16 cellular contexts compared by ENCODE assay signal in genomic region chr14:66813636-66814035, GRCh38.
DNase-seq lines count a peak whose midpoint lies in the region; ATAC-seq and TF ChIP-seq lines count a peak whose summit lies in the region.
"Had no signal": no experiment of that assay in that cellular context is flagged by ENCODE, and none has a peak within 500 bp of the region (broad histone marks: within the 10 kb centered on the region; RNA-seq: fewer than 3 reads in every experiment).

No MANE protein-coding gene starts in this region.

- no peak overlapping the region for H3K56ac ChIP-seq in IMR-90 (ENCODE audit: extremely low read depth, insufficient read depth, low read length)

- ATAC-seq in IMR-90 (ENCODE audit: low read depth) (no peak), right lobe of liver (peak in 3 of 4 donors; percentile 40 to 65 (median 50)), upper lobe of right lung (peak; percentile 25)
- ATAC-seq: CD8-positive, alpha-beta T cell; GM23338 had no signal

- H3K36me3 ChIP-seq in IMR-90 (ENCODE audit: control insufficient read depth, insufficient read depth, low read length) (no peaks in the 10 kb centered on the region), endodermal cell (ENCODE audit: control insufficient read depth, insufficient read depth, low read length) (peaks cover 14% of the 10 kb centered on the region), right lobe of liver (no peaks in the 10 kb centered on the region), upper lobe of right lung (no peaks in the 10 kb centered on the region)

- no peak overlapping the region for H2AFZ ChIP-seq in IMR-90 (replicated peaks; ENCODE audit: low read length, poor library complexity)
- H2AFZ ChIP-seq: GM23338 had no signal

- in situ Hi-C loops in IMR-90 (cut with MboI; ENCODE audit: low sequenced_read_pairs) = no loop called here

- H3K36me3 Mint-ChIP-seq in endodermal cell (ENCODE audit: low read depth) (peaks cover 25% of the 10 kb centered on the region), chondrocyte (ENCODE audit: low read depth) (peaks cover 30% of the 10 kb centered on the region)

- H3K27ac Mint-ChIP-seq in endodermal cell (peak overlapping the region; percentile 72), chondrocyte (ENCODE audit: unreplicated experiment) (no peak overlapping the region)
- H3K27ac Mint-ChIP-seq: B cell; CD8-positive, alpha-beta T cell; GM23338; H9 had no signal

- H3K79me1 ChIP-seq in IMR-90 (ENCODE audit: low read depth in 1 of 2, low read length in 2 of 2) = no peaks in the 10 kb centered on the region

- H3K4me1 ChIP-seq in IMR-90 (ENCODE audit: control insufficient read depth, insufficient read depth, low read length) (no peaks in the 10 kb centered on the region), endodermal cell (ENCODE audit: control insufficient read depth, insufficient read depth, low read length) (no peaks in the 10 kb centered on the region), right lobe of liver (no peaks in the 10 kb centered on the region), upper lobe of right lung (no peaks in the 10 kb centered on the region)

- H2BK15ac ChIP-seq in IMR-90 (ENCODE audit: low read depth, low read length) = no peak overlapping the region

- H3K4me1 Mint-ChIP-seq in endodermal cell (no peaks in the 10 kb centered on the region), chondrocyte (ENCODE audit: low read depth) (no peaks in the 10 kb centered on the region)
- H3K4me1 Mint-ChIP-seq: B cell, H9 had no signal

- no peak overlapping the region for H3K14ac ChIP-seq in IMR-90 (replicated peaks; ENCODE audit: low read depth, low read length)

- dilution Hi-C loops in IMR-90 (cut with HindIII; ENCODE audit: low sequenced_read_pairs, unreplicated experiment) = no loop called here

- H3K18ac ChIP-seq in IMR-90 (ENCODE audit: low read depth, low read length) = no peak overlapping the region

- no peaks in the 10 kb centered on the region for H3K27me3 ChIP-seq in IMR-90 (ENCODE audit: control insufficient read depth, insufficient read depth, low read length)
- H3K27me3 ChIP-seq in endodermal cell (ENCODE audit: control insufficient read depth, insufficient read depth, low read length, poor library complexity, severe bottlenecking) = no peaks in the 10 kb centered on the region
- H3K27me3 ChIP-seq in right lobe of liver = no peaks in the 10 kb centered on the region
- no peaks in the 10 kb centered on the region for H3K27me3 ChIP-seq in upper lobe of right lung

- peaks cover 25% of the 10 kb centered on the region for H3K9me3 Mint-ChIP-seq in endodermal cell
- H3K9me3 Mint-ChIP-seq in chondrocyte (ENCODE audit: low read depth) = peaks cover 27% of the 10 kb centered on the region

- H3K4ac ChIP-seq in IMR-90 (ENCODE audit: low read depth, low read length) = no peak overlapping the region

- no peak for TF ChIP-seq CTCF in IMR-90 (conservative IDR thresholded peaks at IDR 0.05; ENCODE audit: low read depth, low read length)
- no peak for TF ChIP-seq CTCF in endodermal cell (conservative IDR thresholded peaks at IDR 0.05)
- no peak for TF ChIP-seq CTCF in right lobe of liver (IDR thresholded peaks at IDR 0.05)
- TF ChIP-seq CTCF in upper lobe of right lung (IDR thresholded peaks at IDR 0.05) = no peak
- no peak for TF ChIP-seq CTCF in chondrocyte (IDR thresholded peaks at IDR 0.05)

- H3K27me3 Mint-ChIP-seq in endodermal cell (ENCODE audit: insufficient read depth) = no peaks in the 10 kb centered on the region
- H3K27me3 Mint-ChIP-seq in chondrocyte (ENCODE audit: low read depth) = no peaks in the 10 kb centered on the region
- H3K27me3 Mint-ChIP-seq: B cell had no signal

- no peaks in the 10 kb centered on the region for H4K20me1 ChIP-seq in IMR-90 (ENCODE audit: insufficient read depth, low read length)

- no peak overlapping the region for H3K27ac ChIP-seq in IMR-90 (ENCODE audit: insufficient read depth, low read length)
- no peak overlapping the region for H3K27ac ChIP-seq in endodermal cell (ENCODE audit: low read depth, low read length)
- H3K27ac ChIP-seq in right lobe of liver = no peak overlapping the region
- H3K27ac ChIP-seq in upper lobe of right lung = no peak overlapping the region

- DNase-seq in IMR-90 = no peak
- DNase-seq in endodermal cell = no peak
- DNase-seq in right lobe of liver = no peak
- no peak for DNase-seq in upper lobe of right lung
- no peak for DNase-seq in NCI-H526 (lab: John Stamatoyannopoulos, UW)
- DNase-seq in chondrocyte (ENCODE audit: low spot score) = no peak
- no peak for DNase-seq in head of caudate nucleus
- DNase-seq: C1 segment of cervical spinal cord; CD8-positive, alpha-beta T cell; COR-L47; DMS153; DMS79 treated with DMSO at 0.1 percent for 48 hours; EL; H9 had no signal

- H4K91ac ChIP-seq in IMR-90 (ENCODE audit: insufficient read depth, low read depth, low read length) = no peak overlapping the region

- no peak overlapping the region for H3K4me3 Mint-ChIP-seq in endodermal cell
- H3K4me3 Mint-ChIP-seq in chondrocyte (ENCODE audit: unreplicated experiment) = no peak overlapping the region
- H3K4me3 Mint-ChIP-seq: B cell; CD8-positive, alpha-beta T cell; GM23338; H9 had no signal

- BruUV-seq in IMR-90 (replicated peaks; lab: Mats Ljungman, UMichigan) = no TSS peak

- H3K4me2 ChIP-seq in IMR-90 (ENCODE audit: low read depth, low read length) = no peak overlapping the region
- H3K4me2 ChIP-seq: GM23338 had no signal

- H2AK9ac ChIP-seq in IMR-90 (replicated peaks; ENCODE audit: low read depth, low read length, poor library complexity) = no peak overlapping the region

- POLR2A ChIA-PET in IMR-90 (lab: Charles Lee; ENCODE audit: unreplicated experiment) = no interaction called here

- H2BK5ac ChIP-seq in IMR-90 (ENCODE audit: low read depth, low read length, poor library complexity, severe bottlenecking) = no peak overlapping the region

- H3K4me3 ChIP-seq in IMR-90 (ENCODE audit: insufficient read depth, low read depth, low read length) = no peak overlapping the region
- no peak overlapping the region for H3K4me3 ChIP-seq in endodermal cell (ENCODE audit: low read length)
- H3K4me3 ChIP-seq in right lobe of liver = no peak overlapping the region
- H3K4me3 ChIP-seq in upper lobe of right lung = no peak overlapping the region
- H3K4me3 ChIP-seq: GM23338 had no signal

- WGBS in IMR-90 (ENCODE audit: extremely low coverage in 2 of 2, insufficient read length in 1 of 2), 2 experiments = 100% methylated on average over 1 of the region's 6 CpGs; no CpG with 5 or more reads in 1 of the 2 experiments
- 90 to 91% methylated on average over 4 to 6 of the region's 6 CpGs for WGBS in endodermal cell (ENCODE audit: insufficient coverage in 1 of 2, insufficient read length in 1 of 2), 2 experiments
- no CpG with 5 or more reads among the region's 6 CpGs for WGBS in right lobe of liver (ENCODE audit: insufficient coverage, low coverage, low lambda C conversion rate, missing lambda C conversion rate)

- TF ChIP-seq POLR2A in IMR-90 (IDR thresholded peaks at IDR 0.05; ENCODE audit: low read depth, low read length) (no peak), right lobe of liver (IDR thresholded peaks at IDR 0.05) (no peak)

- H4K8ac ChIP-seq in IMR-90 (ENCODE audit: low read depth in 2 of 2, low read length in 2 of 2) = no peak overlapping the region

- H3K9me3 ChIP-seq in IMR-90 (ENCODE audit: control insufficient read depth, insufficient read depth, low read length) (peaks cover 4% of the 10 kb centered on the region), endodermal cell (ENCODE audit: control insufficient read depth, low read length) (peaks cover 13% of the 10 kb centered on the region), right lobe of liver (no peaks in the 10 kb centered on the region), upper lobe of right lung (peaks cover 16% of the 10 kb centered on the region)

- no peak overlapping the region for H2BK120ac ChIP-seq in IMR-90 (ENCODE audit: low read depth, low read length)

- no peak for TF ChIP-seq RAD21 in IMR-90 (IDR thresholded peaks at IDR 0.05; ENCODE audit: low read length)

- no peak overlapping the region for H4K5ac ChIP-seq in IMR-90 (ENCODE audit: low read depth, low read length)

- H2AK5ac ChIP-seq in IMR-90 (ENCODE audit: low read depth, low read length) = no peak overlapping the region

- no peak overlapping the region for H3K23ac ChIP-seq in IMR-90 (ENCODE audit: low read depth, low read length)

- H3K9ac ChIP-seq in IMR-90 (ENCODE audit: low read depth, low read length) (no peak overlapping the region), endodermal cell (ENCODE audit: extremely low read depth, low read length, poor library complexity, severe bottlenecking) (no peak overlapping the region)

- intact Hi-C loops in IMR-90 (cut with micrococcal nuclease) (no loop called here), right lobe of liver (cut with DNase I) (no loop called here), upper lobe of right lung (cut with DNase I) (no loop called here), head of caudate nucleus (cut with DNase I) (no loop called here)

- no peak overlapping the region for H2BK20ac ChIP-seq in IMR-90 (ENCODE audit: low read depth, low read length)

- CTCF ChIA-PET in IMR-90 (lab: Yijun Ruan, JAX) = no interaction called here

- no peaks in the 10 kb centered on the region for H3K9me1 ChIP-seq in IMR-90 (ENCODE audit: insufficient read depth, low read length)

TF ChIP-seq in IMR-90, 13 proteins besides CTCF, POLR2A, EP300 and RAD21:
- TF ChIP-seq MXI1 (IDR thresholded peaks at IDR 0.05; ENCODE audit: borderline replicate concordance, low read depth, low read length) (no peak), CEBPB (IDR thresholded peaks at IDR 0.05; ENCODE audit: low read depth, low read length) (peak; percentile 89)
